Comparison of ENCODE assay signal across 1 cellular context in the genomic region with DNA sequence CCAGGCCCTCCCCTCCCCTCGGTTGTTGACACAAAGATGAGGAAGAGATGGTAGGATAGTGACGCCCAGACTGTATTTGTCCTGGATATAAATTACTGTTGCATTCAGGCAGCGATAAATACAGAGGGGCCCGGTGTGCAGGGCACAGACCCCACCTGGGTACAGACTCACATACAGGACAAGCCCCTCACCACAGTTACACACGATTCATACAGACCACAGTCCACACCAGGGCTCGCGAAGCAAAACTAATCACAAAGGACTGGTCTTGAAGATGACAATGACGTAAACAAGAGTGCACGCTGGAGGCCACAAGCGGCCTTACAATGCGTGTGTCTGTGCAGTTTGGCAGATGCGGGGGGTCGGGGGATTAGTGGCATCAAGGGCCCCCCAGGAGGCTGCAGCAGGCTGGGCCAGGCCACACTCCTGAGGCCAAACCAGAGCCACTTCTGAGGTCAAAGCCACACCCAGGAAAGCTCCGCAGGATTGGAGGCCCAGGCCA.
TF ChIP-seq lines count a peak whose summit lies in the region.

No MANE protein-coding gene starts in this region.

TF ChIP-seq in WTC11, 78 proteins besides CTCF, POLR2A, EP300 and RAD21 (continued from another document):
- no peak for TF ChIP-seq FOXP4 (CRISPR knock-in tag; IDR thresholded peaks at IDR 0.05)
- no peak for TF ChIP-seq FOXK1 (CRISPR knock-in tag; IDR thresholded peaks at IDR 0.05)
- no peak for TF ChIP-seq NFE2L1 (CRISPR knock-in tag; IDR thresholded peaks at IDR 0.05)
